ENCODE assay signal across 1 cellular context in genomic region chr6:35342258-35343091, GRCh38.
TF ChIP-seq lines count a peak whose summit lies in the region.

PPARD (plus strand) TSS chr6:35342558; CDS start chr6:35411088, 68,530 bp downstream.

TF ChIP-seq in K562, 482 proteins besides CTCF, POLR2A, EP300 and RAD21 (continued from another document and continues in another):
- no peak for TF ChIP-seq NR3C1 (CRISPR knock-in tag; IDR thresholded peaks at IDR 0.05)
- TF ChIP-seq MAFF (IDR thresholded peaks at IDR 0.05; ENCODE audit: low read length): no peak
- peak; percentile 59 for TF ChIP-seq RBM25 (IDR thresholded peaks at IDR 0.05; ENCODE audit: low read depth, low read length, severe bottlenecking)
- no peak for TF ChIP-seq CCAR2 (IDR thresholded peaks at IDR 0.05; ENCODE audit: low read depth, low read length)
- no peak for TF ChIP-seq ZNF695 (CRISPR knock-in tag; IDR thresholded peaks at IDR 0.05)
- no peak for TF ChIP-seq ZNF444 (CRISPR knock-in tag; IDR thresholded peaks at IDR 0.05)
- no peak for TF ChIP-seq CBX8 (IDR thresholded peaks at IDR 0.05; ENCODE audit: borderline replicate concordance, extremely low read depth, low read depth, low read length, poor library complexity, severe bottlenecking)
- TF ChIP-seq MYNN (IDR thresholded peaks at IDR 0.05): 0 out of 2 replicates have a peak, but pooled peaks have one; percentile 58
- TF ChIP-seq MYNN (CRISPR knock-in tag; IDR thresholded peaks at IDR 0.05): no peak
- TF ChIP-seq, protein P1, sequence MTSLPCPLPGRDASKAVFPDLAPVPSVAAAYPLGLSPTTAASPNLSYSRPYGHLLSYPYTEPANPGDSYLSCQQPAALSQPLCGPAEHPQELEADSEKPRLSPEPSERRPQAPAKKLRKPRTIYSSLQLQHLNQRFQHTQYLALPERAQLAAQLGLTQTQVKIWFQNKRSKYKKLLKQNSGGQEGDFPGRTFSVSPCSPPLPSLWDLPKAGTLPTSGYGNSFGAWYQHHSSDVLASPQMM (CRISPR knock-in tag; IDR thresholded peaks at IDR 0.05): no peak
- TF ChIP-seq CHAMP1 (IDR thresholded peaks at IDR 0.05): no peak
- no peak for TF ChIP-seq TAF7 (tag; IDR thresholded peaks at IDR 0.05)
- TF ChIP-seq TCF7L2 (IDR thresholded peaks at IDR 0.05; ENCODE audit: low read depth, low read length): 0 out of 2 replicates have a peak, but pooled peaks have one; percentile 14
- peak; percentile 91 for TF ChIP-seq CREB1 (IDR thresholded peaks at IDR 0.05)
- TF ChIP-seq CREB1 (CRISPR knock-in tag; IDR thresholded peaks at IDR 0.05): peak; percentile 91
- TF ChIP-seq NKRF (IDR thresholded peaks at IDR 0.05; ENCODE audit: borderline replicate concordance): no peak
- no peak for TF ChIP-seq MCM7 (IDR thresholded peaks at IDR 0.05)
- no peak for TF ChIP-seq PTTG1 (tag; IDR thresholded peaks at IDR 0.05; ENCODE audit: low read depth)
- TF ChIP-seq REST (CRISPR knock-in tag; IDR thresholded peaks at IDR 0.05; ENCODE audit: low read depth): no peak
- TF ChIP-seq MAFG (tag; conservative IDR thresholded peaks at IDR 0.05): no peak
- no peak for TF ChIP-seq XRCC3 (IDR thresholded peaks at IDR 0.05)
- TF ChIP-seq, protein P2, sequence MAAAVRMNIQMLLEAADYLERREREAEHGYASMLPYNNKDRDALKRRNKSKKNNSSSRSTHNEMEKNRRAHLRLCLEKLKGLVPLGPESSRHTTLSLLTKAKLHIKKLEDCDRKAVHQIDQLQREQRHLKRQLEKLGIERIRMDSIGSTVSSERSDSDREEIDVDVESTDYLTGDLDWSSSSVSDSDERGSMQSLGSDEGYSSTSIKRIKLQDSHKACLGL (CRISPR knock-in tag; IDR thresholded peaks at IDR 0.05; ENCODE audit: borderline replicate concordance, poor library complexity, severe bottlenecking): no peak
- 0 out of 2 replicates have a peak, but pooled peaks have one; percentile 22 for TF ChIP-seq ZBTB1 (CRISPR knock-in tag; IDR thresholded peaks at IDR 0.05; ENCODE audit: borderline replicate concordance, low read depth)
- no peak for TF ChIP-seq AFF1 (IDR thresholded peaks at IDR 0.05; ENCODE audit: low read depth in 1 of 2, partially characterized antibody in 2 of 2)
- TF ChIP-seq CHD1 (IDR thresholded peaks at IDR 0.05; ENCODE audit: low read length): no peak
- TF ChIP-seq MEF2D (tag; conservative IDR thresholded peaks at IDR 0.05; ENCODE audit: low read depth): no peak
- no peak for TF ChIP-seq HOXB6 (CRISPR knock-in tag; IDR thresholded peaks at IDR 0.05; ENCODE audit: borderline replicate concordance)
- TF ChIP-seq FOXP1 (CRISPR knock-in tag; IDR thresholded peaks at IDR 0.05): peak; percentile 33; the same call in 1 of the 2 replicates
- TF ChIP-seq CBX1 (IDR thresholded peaks at IDR 0.05; ENCODE audit: low read depth): no peak
- TF ChIP-seq ADNP (tag; IDR thresholded peaks at IDR 0.05): no peak
- no peak for TF ChIP-seq RFX5 (IDR thresholded peaks at IDR 0.05; ENCODE audit: low read depth, low read length)
- TF ChIP-seq PPARD (CRISPR knock-in tag; IDR thresholded peaks at IDR 0.05): no peak
- peak in 1 of 2 experiments; percentile 69; a peak in 2 of 4 replicates for TF ChIP-seq RCOR1 (IDR thresholded peaks at IDR 0.05; ENCODE audit: borderline replicate concordance in 1 of 2, low read depth in 2 of 2, low read length in 2 of 2)
- TF ChIP-seq GTF2E2 (tag; IDR thresholded peaks at IDR 0.05): no peak
- TF ChIP-seq MLX (CRISPR knock-in tag; conservative IDR thresholded peaks at IDR 0.05): no peak
- TF ChIP-seq RBM17 (IDR thresholded peaks at IDR 0.05; ENCODE audit: borderline replicate concordance, low read depth, low read length): no peak
- TF ChIP-seq, protein P3, sequence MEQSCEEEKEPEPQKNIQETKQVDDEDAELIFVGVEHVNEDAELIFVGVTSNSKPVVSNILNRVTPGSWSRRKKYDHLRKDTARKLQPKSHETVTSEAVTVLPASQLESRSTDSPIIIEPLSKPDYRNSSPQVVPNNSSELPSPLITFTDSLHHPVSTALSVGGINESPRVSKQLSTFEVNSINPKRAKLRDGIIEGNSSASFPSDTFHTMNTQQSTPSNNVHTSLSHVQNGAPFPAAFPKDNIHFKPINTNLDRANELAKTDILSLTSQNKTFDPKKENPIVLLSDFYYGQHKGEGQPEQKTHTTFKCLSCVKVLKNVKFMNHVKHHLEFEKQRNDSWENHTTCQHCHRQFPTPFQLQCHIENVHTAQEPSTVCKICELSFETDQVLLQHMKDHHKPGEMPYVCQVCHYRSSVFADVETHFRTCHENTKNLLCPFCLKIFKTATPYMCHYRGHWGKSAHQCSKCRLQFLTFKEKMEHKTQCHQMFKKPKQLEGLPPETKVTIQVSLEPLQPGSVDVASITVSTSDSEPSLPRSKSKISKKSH (CRISPR knock-in tag; IDR thresholded peaks at IDR 0.05): no peak
- TF ChIP-seq PCBP2 (IDR thresholded peaks at IDR 0.05; ENCODE audit: low read depth, low read length, poor library complexity, severe bottlenecking): no peak
- TF ChIP-seq MECOM (CRISPR knock-in tag; IDR thresholded peaks at IDR 0.05): no peak
- no peak for TF ChIP-seq JUNB (CRISPR knock-in tag; conservative IDR thresholded peaks at IDR 0.05)
- TF ChIP-seq BDP1 (IDR thresholded peaks at IDR 0.05; ENCODE audit: insufficient read depth, insufficient read length): no peak
- TF ChIP-seq CREB3L1 (IDR thresholded peaks at IDR 0.05; ENCODE audit: borderline replicate concordance, low read depth): 0 out of 2 replicates have a peak, but pooled peaks have one; percentile 9
- no peak; a peak in 1 of 4 replicates for TF ChIP-seq SRF (CRISPR knock-in tag; IDR thresholded peaks at IDR 0.05)
- no peak for TF ChIP-seq ZNF253 (CRISPR knock-in tag; conservative IDR thresholded peaks at IDR 0.05)
- no peak; the same call in 1 of the 2 replicates for TF ChIP-seq PHTF2 (CRISPR knock-in tag; IDR thresholded peaks at IDR 0.05)
- no peak for TF ChIP-seq COPS2 (conservative IDR thresholded peaks at IDR 0.05)
- TF ChIP-seq PCBP1 (IDR thresholded peaks at IDR 0.05; ENCODE audit: low read depth, low read length, poor library complexity, severe bottlenecking): peak; percentile 66
- no peak for TF ChIP-seq FOXJ3 (CRISPR knock-in tag; IDR thresholded peaks at IDR 0.05)
- no peak for TF ChIP-seq FOSL1 (tag; conservative IDR thresholded peaks at IDR 0.05)
- TF ChIP-seq SMC3 (conservative IDR thresholded peaks at IDR 0.05; ENCODE audit: insufficient read depth, low read depth, low read length): peak; percentile 100
- no peak for TF ChIP-seq TRIM24 (IDR thresholded peaks at IDR 0.05)
- TF ChIP-seq, protein P4, sequence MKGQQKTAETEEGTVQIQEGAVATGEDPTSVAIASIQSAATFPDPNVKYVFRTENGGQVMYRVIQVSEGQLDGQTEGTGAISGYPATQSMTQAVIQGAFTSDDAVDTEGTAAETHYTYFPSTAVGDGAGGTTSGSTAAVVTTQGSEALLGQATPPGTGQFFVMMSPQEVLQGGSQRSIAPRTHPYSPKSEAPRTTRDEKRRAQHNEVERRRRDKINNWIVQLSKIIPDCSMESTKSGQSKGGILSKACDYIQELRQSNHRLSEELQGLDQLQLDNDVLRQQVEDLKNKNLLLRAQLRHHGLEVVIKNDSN (CRISPR knock-in tag; IDR thresholded peaks at IDR 0.05): 0 out of 2 replicates have a peak, but pooled peaks have one; percentile 19
- no peak for TF ChIP-seq SMARCA5 (IDR thresholded peaks at IDR 0.05)
- peak; percentile 92 for TF ChIP-seq CC2D1A (IDR thresholded peaks at IDR 0.05)
- no peak for TF ChIP-seq TFAM (CRISPR knock-in tag; conservative IDR thresholded peaks at IDR 0.05)
